8 cellular contexts compared by ENCODE assay signal in genomic region chr5:52725065-52725746, GRCh38.
DNase-seq lines count a peak whose midpoint lies in the region; ATAC-seq, FAIRE-seq and TF ChIP-seq lines count a peak whose summit lies in the region.

No MANE protein-coding gene starts in this region.

- H3K4me3 ChIP-seq in coronary artery (no peak overlapping the region), Caco-2 (ENCODE audit: low read depth, low read length) (no peak overlapping the region)

- no TSS peak for BruUV-seq in Caco-2 (replicated peaks; lab: Mats Ljungman, UMichigan)

- FAIRE-seq in GM12892 (lab: Jason Lieb, UNC), result peak; percentile 78

- no peaks in the 10 kb centered on the region for H3K9me3 ChIP-seq in Caco-2

- no peaks in the 10 kb centered on the region for H3K36me3 ChIP-seq in Caco-2 (ENCODE audit: control insufficient read depth, insufficient read depth, low read length)

- H3K4me1 Mint-ChIP-seq in natural killer cell treated with Interleukin-12 subunit alpha and Interleukin-12 subunit beta and Interleukin-15 and Interleukin-18, amount 100 ng/mL, for 72 hours (ENCODE audit: low read depth in 2 of 2), result peaks cover 23 to 29% of the 10 kb centered on the region in 2 donors
- no peaks in the 10 kb centered on the region for H3K4me1 Mint-ChIP-seq in Caco-2 (ENCODE audit: low read depth, unreplicated experiment)

- POLR2A ChIA-PET in Caco-2 (lab: Charles Lee), result no interaction called here

- H3K27me3 ChIP-seq in Caco-2 (replicated peaks; ENCODE audit: control insufficient read depth, insufficient read depth, low read length), result no peaks in the 10 kb centered on the region

- peak; percentile 64 for ATAC-seq in HG02642 (IDR thresholded peaks at IDR 0.05; ENCODE audit: poor library complexity, unreplicated experiment)
- peak; percentile 95 to 96 for ATAC-seq in activated naive CD4-positive, alpha-beta T cell treated with anti-CD3 and anti-CD28 coated beads, Interleukin-2, amount 50 U/mL, for 72 hours
- ATAC-seq in natural killer cell treated with Interleukin-12 subunit alpha and Interleukin-12 subunit beta and Interleukin-15 and Interleukin-18, amount 100 ng/mL, for 72 hours, result peak; percentile 90 to 94

- peak overlapping the region; percentile 76 for H3K4me3 Mint-ChIP-seq in natural killer cell treated with Interleukin-12 subunit alpha and Interleukin-12 subunit beta and Interleukin-15 and Interleukin-18, amount 100 ng/mL, for 72 hours
- no peak overlapping the region for H3K4me3 Mint-ChIP-seq in Caco-2 (ENCODE audit: unreplicated experiment)

- TF ChIP-seq POLR2A in GM12892 (IDR thresholded peaks at IDR 0.05; ENCODE audit: low read depth, low read length), result no peak

- CTCF ChIA-PET in Caco-2 (lab: Charles Lee), result interaction anchor here (0.5 to 1.2 kb wide), 2 partner anchors 190 to 806 kb away, joined by 3 read pairs; no protein-coding TSS in a partner anchor

- H3K27ac ChIP-seq in coronary artery, result no peak overlapping the region

- TF ChIP-seq CTCF in coronary artery (IDR thresholded peaks at IDR 0.05) (no peak), Caco-2 (IDR thresholded peaks at IDR 0.05; ENCODE audit: insufficient read depth in 1 of 2, low read depth in 1 of 2, low read length in 1 of 2, severe bottlenecking in 1 of 2, unreplicated experiment in 1 of 2) (no peak)

- peaks cover 3 to 8% of the 10 kb centered on the region in 2 donors for H3K27me3 Mint-ChIP-seq in natural killer cell treated with Interleukin-12 subunit alpha and Interleukin-12 subunit beta and Interleukin-15 and Interleukin-18, amount 100 ng/mL, for 72 hours
- peaks cover 5% of the 10 kb centered on the region for H3K27me3 Mint-ChIP-seq in Caco-2 (ENCODE audit: insufficient read depth, unreplicated experiment)

- peaks cover 12 to 17% of the 10 kb centered on the region in 2 donors for H3K9me3 Mint-ChIP-seq in activated naive CD4-positive, alpha-beta T cell treated with anti-CD3 and anti-CD28 coated beads, Interleukin-2, amount 50 U/mL, for 72 hours
- peaks cover 7% of the 10 kb centered on the region for H3K9me3 Mint-ChIP-seq in natural killer cell treated with Interleukin-12 subunit alpha and Interleukin-12 subunit beta and Interleukin-15 and Interleukin-18, amount 100 ng/mL, for 72 hours
- H3K9me3 Mint-ChIP-seq in Caco-2 (ENCODE audit: unreplicated experiment), result peaks cover 5% of the 10 kb centered on the region

- peaks cover 8 to 18% of the 10 kb centered on the region in 2 donors for H3K36me3 Mint-ChIP-seq in activated naive CD4-positive, alpha-beta T cell treated with anti-CD3 and anti-CD28 coated beads, Interleukin-2, amount 50 U/mL, for 72 hours
- H3K36me3 Mint-ChIP-seq in natural killer cell treated with Interleukin-12 subunit alpha and Interleukin-12 subunit beta and Interleukin-15 and Interleukin-18, amount 100 ng/mL, for 72 hours, result peaks cover 12% of the 10 kb centered on the region
- no peaks in the 10 kb centered on the region for H3K36me3 Mint-ChIP-seq in Caco-2 (ENCODE audit: insufficient read depth, unreplicated experiment)

- H3K27ac Mint-ChIP-seq in activated naive CD4-positive, alpha-beta T cell treated with anti-CD3 and anti-CD28 coated beads, Interleukin-2, amount 50 U/mL, for 72 hours, result peak overlapping the region in 1 of 2 donors; percentile 47
- peak overlapping the region; percentile 20 to 46 for H3K27ac Mint-ChIP-seq in natural killer cell treated with Interleukin-12 subunit alpha and Interleukin-12 subunit beta and Interleukin-15 and Interleukin-18, amount 100 ng/mL, for 72 hours
- no peak overlapping the region for H3K27ac Mint-ChIP-seq in Caco-2 (ENCODE audit: unreplicated experiment)

- DNase-seq in GM12892 (ENCODE audit: insufficient read length) (no peak), NCI-H774 (lab: John Stamatoyannopoulos, UW) (peak; percentile 91), H4 (ENCODE audit: low spot score) (no peak), coronary artery (ENCODE audit: low spot score) (no peak), Caco-2 (no peak)
- DNase-seq in activated naive CD4-positive, alpha-beta T cell treated with anti-CD3 and anti-CD28 coated beads, Interleukin-2, amount 50 U/mL, for 72 hours (ENCODE audit: low spot score in 2 of 2), result peak in 1 of 2 donors; percentile 31
- DNase-seq in natural killer cell treated with Interleukin-12 subunit alpha and Interleukin-12 subunit beta and Interleukin-15 and Interleukin-18, amount 100 ng/mL, for 72 hours (ENCODE audit: low spot score), result no peak

- peaks cover 3% of the 10 kb centered on the region; the same call in 1 of the 2 replicates for H3K4me1 ChIP-seq in Caco-2

- intact Hi-C loops in Caco-2 (cut with micrococcal nuclease; ENCODE audit: unreplicated experiment), result no loop called here
